22 cellular contexts compared by ENCODE assay signal in the genomic region with DNA sequence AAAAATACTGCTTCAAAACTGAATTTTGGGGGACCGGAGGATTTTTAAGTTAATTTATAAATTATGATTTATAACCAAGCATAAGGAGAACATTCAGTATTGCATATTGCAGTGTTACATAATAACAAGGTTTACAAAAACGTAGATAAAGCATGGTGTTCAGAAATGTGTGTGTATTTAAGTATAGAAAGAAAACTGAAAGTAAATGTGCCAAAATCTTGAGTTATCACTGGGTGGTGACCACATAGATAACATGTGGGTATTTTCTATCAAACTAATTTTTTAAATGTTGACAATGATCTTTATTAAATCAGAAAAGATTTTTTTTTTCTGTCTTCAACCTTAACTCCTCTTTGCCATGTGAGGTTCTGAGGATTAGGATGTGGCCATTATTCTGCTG.
"Had no signal": no experiment of that assay in that cellular context is flagged by ENCODE, and none has a peak within 500 bp of the region (broad histone marks: within the 10 kb centered on the region; RNA-seq: fewer than 3 reads in every experiment).

No MANE protein-coding gene starts in this region.

- H3K27ac ChIP-seq: esophagus squamous epithelium, hepatocyte, psoas muscle, right lobe of liver, testis, tibial nerve, upper lobe of right lung, vagina had no signal

- H3K27ac Mint-ChIP-seq: dendritic cell treated with granulocyte-macrophage colony-stimulating factor and Interleukin-4, amounts not matched to agents 40 ng/mL and 50 ng/mL, for 4 days; nephron progenitor cell; stimulated activated effector memory CD8-positive, alpha-beta T cell treated with anti-CD3 and anti-CD28 coated beads, Interleukin-12 subunit alpha, Interleukin-12 subunit beta, amount 100 ng/mL, for 72 hours had no signal

- H3K9me3 ChIP-seq: esophagus squamous epithelium, psoas muscle, right lobe of liver, testis, tibial nerve, upper lobe of right lung, vagina had no signal

- H3K4me1 Mint-ChIP-seq: nephron progenitor cell had no signal

- H3K27me3 Mint-ChIP-seq: dendritic cell treated with granulocyte-macrophage colony-stimulating factor and Interleukin-4, amounts not matched to agents 40 ng/mL and 50 ng/mL, for 4 days; stimulated activated naive CD8-positive, alpha-beta T cell treated with anti-CD3 and anti-CD28 coated beads, Interleukin-15, amount 100 ng/mL, for 72 hours had no signal

- H3K4me3 ChIP-seq: esophagus squamous epithelium, hepatocyte, lung, psoas muscle, right lobe of liver, testis, tibial nerve, upper lobe of right lung, vagina had no signal

- H3K9me3 Mint-ChIP-seq: dendritic cell treated with granulocyte-macrophage colony-stimulating factor and Interleukin-4, amounts not matched to agents 40 ng/mL and 50 ng/mL, for 4 days; nephron progenitor cell; stimulated activated effector memory CD8-positive, alpha-beta T cell treated with anti-CD3 and anti-CD28 coated beads, Interleukin-12 subunit alpha, Interleukin-12 subunit beta, amount 100 ng/mL, for 72 hours; stimulated activated naive CD8-positive, alpha-beta T cell treated with anti-CD3 and anti-CD28 coated beads, Interleukin-15, amount 100 ng/mL, for 72 hours had no signal

- DNase-seq: esophagus squamous epithelium; foreskin melanocyte; head of caudate nucleus; left colon; left ventricle myocardium superior; mesenchymal stem cell; midbrain; nephron progenitor cell; psoas muscle; retina; right lobe of liver; stimulated activated CD4-positive, alpha-beta T cell treated with anti-CD3 and anti-CD28 coated beads, Interleukin-4, amount 100 ng/mL, for 1 hour; stimulated activated CD8-positive, alpha-beta memory T cell treated with anti-CD3 and anti-CD28 coated beads, Interleukin-4, amount 100 ng/mL, for 48 hours; stimulated activated naive CD8-positive, alpha-beta T cell treated with anti-CD3 and anti-CD28 coated beads, Interleukin-15, amount 100 ng/mL, for 72 hours; testis; upper lobe of right lung had no signal

- ATAC-seq: left colon; left ventricle myocardium superior; psoas muscle; right lobe of liver; stimulated activated effector memory CD8-positive, alpha-beta T cell treated with anti-CD3 and anti-CD28 coated beads, Interleukin-12 subunit alpha, Interleukin-12 subunit beta, amount 100 ng/mL, for 72 hours; stimulated activated naive CD8-positive, alpha-beta T cell treated with anti-CD3 and anti-CD28 coated beads, Interleukin-15, amount 100 ng/mL, for 72 hours; upper lobe of right lung had no signal

- H3K4me3 Mint-ChIP-seq: dendritic cell treated with granulocyte-macrophage colony-stimulating factor and Interleukin-4, amounts not matched to agents 40 ng/mL and 50 ng/mL, for 4 days; nephron progenitor cell; stimulated activated effector memory CD8-positive, alpha-beta T cell treated with anti-CD3 and anti-CD28 coated beads, Interleukin-12 subunit alpha, Interleukin-12 subunit beta, amount 100 ng/mL, for 72 hours; stimulated activated naive CD8-positive, alpha-beta T cell treated with anti-CD3 and anti-CD28 coated beads, Interleukin-15, amount 100 ng/mL, for 72 hours had no signal

- H3K27me3 ChIP-seq: esophagus squamous epithelium, hepatocyte, right lobe of liver, testis, tibial nerve, upper lobe of right lung, vagina had no signal
